25 cellular contexts compared by ENCODE assay signal in the genomic region with DNA sequence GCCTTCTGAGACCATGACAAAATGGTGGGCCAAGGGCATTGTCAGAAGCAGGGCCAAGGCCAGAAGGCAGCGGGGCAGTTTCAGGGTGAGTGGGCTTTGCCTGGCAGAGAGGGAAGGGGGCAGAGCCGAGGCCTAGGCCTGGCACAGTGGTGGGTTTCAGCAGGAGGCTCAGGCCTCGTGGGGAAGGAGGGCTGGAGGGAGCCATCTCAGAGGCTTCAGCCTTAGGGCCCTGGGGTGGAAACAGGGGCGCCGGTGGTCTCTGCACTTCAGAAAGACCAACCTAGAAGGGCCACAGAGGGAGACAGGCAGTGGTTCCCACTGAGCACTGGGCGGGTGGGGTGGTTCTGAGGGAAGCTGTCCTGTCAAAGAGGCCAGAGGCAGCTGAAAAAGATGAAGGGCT. TPM values are rescaled to one million over a fixed set of nuclear protein-coding genes. Genes with fewer than 3 reads are reported as not detected.
DNase-seq lines count a peak whose midpoint lies in the region; ATAC-seq and TF ChIP-seq lines count a peak whose summit lies in the region.
"Had no signal": no experiment of that assay in that cellular context is flagged by ENCODE, and none has a peak within 500 bp of the region (broad histone marks: within the 10 kb centered on the region; RNA-seq: fewer than 3 reads in every experiment).

No MANE protein-coding gene starts in this region.

- H3K27me3 Mint-ChIP-seq in activated naive CD4-positive, alpha-beta T cell treated with anti-CD3 and anti-CD28 coated beads, Interleukin-2, amount 10 ng/mL, durations not matched to agents 7 days and 5 days = peaks cover 30% of the 10 kb centered on the region

- H3K4me1 Mint-ChIP-seq in activated naive CD4-positive, alpha-beta T cell treated with anti-CD3 and anti-CD28 coated beads, Interleukin-2, amount 10 ng/mL, durations not matched to agents 7 days and 5 days = no peaks in the 10 kb centered on the region
- H3K4me1 Mint-ChIP-seq: CD14-positive monocyte; CD8-positive, alpha-beta memory T cell had no signal

- H3K27me3 ChIP-seq in right atrium auricular region = no peaks in the 10 kb centered on the region
- no peaks in the 10 kb centered on the region for H3K27me3 ChIP-seq in left lung
- H3K27me3 ChIP-seq in trophoblast cell (ENCODE audit: insufficient read depth, low read length) = no peaks in the 10 kb centered on the region
- H3K27me3 ChIP-seq: BE2C had no signal

- peak overlapping the region; percentile 25 for H2AK5ac ChIP-seq in trophoblast cell (ENCODE audit: low read length)

- H3K4ac ChIP-seq in trophoblast cell (ENCODE audit: low read depth, low read length) = no peak overlapping the region

- no peak overlapping the region for H3K23ac ChIP-seq in trophoblast cell (ENCODE audit: low read length)

- no peak overlapping the region for H3K18ac ChIP-seq in trophoblast cell (ENCODE audit: low read length)

- H3K9me3 Mint-ChIP-seq in activated naive CD4-positive, alpha-beta T cell treated with anti-CD3 and anti-CD28 coated beads, Interleukin-2, amount 10 ng/mL, durations not matched to agents 7 days and 5 days = no peaks in the 10 kb centered on the region
- H3K9me3 Mint-ChIP-seq: CD8-positive, alpha-beta memory T cell had no signal

- H3K27ac Mint-ChIP-seq in activated naive CD4-positive, alpha-beta T cell treated with anti-CD3 and anti-CD28 coated beads, Interleukin-2, amount 10 ng/mL, durations not matched to agents 7 days and 5 days = no peak overlapping the region
- H3K27ac Mint-ChIP-seq: CD14-positive monocyte; CD8-positive, alpha-beta memory T cell had no signal

- H2BK5ac ChIP-seq in trophoblast cell (ENCODE audit: low read depth, low read length, poor library complexity) = no peak overlapping the region

- DNase-seq in Right ventricle myocardium inferior (ENCODE audit: missing footprints) = peak; percentile 30
- no peak for DNase-seq in right atrium auricular region (ENCODE audit: low spot score)
- DNase-seq in RWPE1 (ENCODE audit: low spot score) = no peak
- DNase-seq in left lung = peak; percentile 13 to 37
- no peak for DNase-seq in trophoblast cell
- DNase-seq in GM13976 (ENCODE audit: low spot score) = no peak
- DNase-seq in activated naive CD4-positive, alpha-beta T cell treated with anti-CD3 and anti-CD28 coated beads, Interleukin-2, amount 10 ng/mL, durations not matched to agents 7 days and 5 days = no peak
- DNase-seq in activated CD8-positive, alpha-beta memory T cell treated with anti-CD3 and anti-CD28 coated beads for 24 hours = no peak
- DNase-seq: BE2C; Calu3; DMS79 treated with DMSO at 0.1 percent for 48 hours; GF-D8; H7; MM.1S; NCI-H2029; NCI-H446; NCI-H524 treated with DMSO at 0.1 percent for 48 hours; NCI-H82; NK-92 treated with Interleukin-12 subunit alpha and Interleukin-12 subunit beta, amount 100 ng/mL, for 24 hours; PC-3; SHP77 had no signal

- H2AFZ ChIP-seq in trophoblast cell (ENCODE audit: insufficient read depth, low read length, poor library complexity) = no peak overlapping the region

- H3K9me3 ChIP-seq in right atrium auricular region (no peaks in the 10 kb centered on the region), left lung (no peaks in the 10 kb centered on the region), trophoblast cell (ENCODE audit: insufficient read depth, low read depth, low read length) (no peaks in the 10 kb centered on the region)
- H3K9me3 ChIP-seq: BE2C had no signal

- no peak overlapping the region for H2BK120ac ChIP-seq in trophoblast cell (ENCODE audit: insufficient read depth, low read length, poor library complexity)

- ATAC-seq in Right ventricle myocardium inferior (no peak), left lung (no peak)
- ATAC-seq: PC-3 had no signal

- POLR2A ChIA-PET in RWPE1 (lab: Yijun Ruan, JAX; ENCODE audit: low non-redundant PET) = no interaction called here

- no peak overlapping the region for H3K4me3 ChIP-seq in right atrium auricular region
- no peak overlapping the region for H3K4me3 ChIP-seq in left lung
- no peak overlapping the region for H3K4me3 ChIP-seq in trophoblast cell (ENCODE audit: low read depth, low read length)

- CTCF ChIA-PET in RWPE1 (lab: Yijun Ruan, JAX) = no interaction called here
- CTCF ChIA-PET in activated naive CD4-positive, alpha-beta T cell treated with anti-CD3 and anti-CD28 coated beads, Interleukin-2, amount 10 ng/mL, durations not matched to agents 7 days and 5 days (lab: Charles Lee) = no interaction called here

- no peak overlapping the region for H4K8ac ChIP-seq in trophoblast cell (ENCODE audit: low read depth, low read length)

- H3K36me3 Mint-ChIP-seq in activated naive CD4-positive, alpha-beta T cell treated with anti-CD3 and anti-CD28 coated beads, Interleukin-2, amount 10 ng/mL, durations not matched to agents 7 days and 5 days = no peaks in the 10 kb centered on the region
- H3K36me3 Mint-ChIP-seq: CD14-positive monocyte had no signal

- H4K91ac ChIP-seq in trophoblast cell (ENCODE audit: low read depth, low read length) = peak overlapping the region; percentile 3

- no CpG with 5 or more reads among the region's 6 CpGs for WGBS in trophoblast cell (ENCODE audit: extremely low coverage, insufficient coverage, insufficient read length)

- H4K12ac ChIP-seq in trophoblast cell (ENCODE audit: low read depth, low read length) = no peak overlapping the region

- H3K14ac ChIP-seq in trophoblast cell (ENCODE audit: low read length) = peak overlapping the region; percentile 12

- H3K27ac ChIP-seq in right atrium auricular region (no peak overlapping the region), RWPE1 (peak overlapping the region; percentile 42), left lung (no peak overlapping the region), trophoblast cell (ENCODE audit: low read depth, low read length) (no peak overlapping the region)
- H3K27ac ChIP-seq: 22Rv1, KMS-11 had no signal

- intact Hi-C loops in Right ventricle myocardium inferior (cut with DNase I) (no loop called here), left lung (cut with DNase I) (no loop called here)

- H3K36me3 ChIP-seq in right atrium auricular region = no peaks in the 10 kb centered on the region
- H3K36me3 ChIP-seq in left lung = no peaks in the 10 kb centered on the region
- no peaks in the 10 kb centered on the region for H3K36me3 ChIP-seq in trophoblast cell (ENCODE audit: control insufficient read depth in 1 of 2, insufficient read depth in 2 of 2, low read length in 2 of 2)
- H3K36me3 ChIP-seq: BE2C had no signal

- no peak overlapping the region for H3K4me3 Mint-ChIP-seq in activated naive CD4-positive, alpha-beta T cell treated with anti-CD3 and anti-CD28 coated beads, Interleukin-2, amount 10 ng/mL, durations not matched to agents 7 days and 5 days
- H3K4me3 Mint-ChIP-seq: CD14-positive monocyte; CD8-positive, alpha-beta memory T cell had no signal

- H3K9ac ChIP-seq in trophoblast cell (ENCODE audit: low read length) = no peak overlapping the region
- H3K9ac ChIP-seq: KMS-11 had no signal

- H3K4me2 ChIP-seq in trophoblast cell (ENCODE audit: low read length) = no peak overlapping the region
- H3K4me2 ChIP-seq: KMS-11 had no signal

- in situ Hi-C loops in GM13976 (cut with MboI; ENCODE audit: low sequenced_read_pairs, unreplicated experiment) = no loop called here

- H3K4me1 ChIP-seq in right atrium auricular region (no peaks in the 10 kb centered on the region), left lung (no peaks in the 10 kb centered on the region), trophoblast cell (ENCODE audit: control insufficient read depth in 1 of 2, insufficient read depth in 2 of 2, low read length in 2 of 2) (peaks cover 19 to 28% of the 10 kb centered on the region in 2 experiments)
- H3K4me1 ChIP-seq: BE2C had no signal

- peaks cover 2% of the 10 kb centered on the region for H3K79me2 ChIP-seq in trophoblast cell (ENCODE audit: control insufficient read depth, insufficient read depth, low read length, poor library complexity)

- H3K79me1 ChIP-seq in trophoblast cell (ENCODE audit: low read length) = peaks cover 31% of the 10 kb centered on the region

- H2BK12ac ChIP-seq in trophoblast cell (ENCODE audit: low read length) = peak overlapping the region; percentile 34

- no peak for TF ChIP-seq CTCF in right atrium auricular region (IDR thresholded peaks at IDR 0.05)
- no peak for TF ChIP-seq CTCF in RWPE1 (conservative IDR thresholded peaks at IDR 0.05; ENCODE audit: low read depth)
- no peak for TF ChIP-seq CTCF in left lung (IDR thresholded peaks at IDR 0.05)
- TF ChIP-seq CTCF in GM13976 (IDR thresholded peaks at IDR 0.05; ENCODE audit: borderline replicate concordance, control extremely low read depth, extremely low read depth, insufficient read depth, missing control alignments) = no peak

RNA-seq across cellular contexts. Expression of a gene that starts 58.0 kb away (rescaled TPM):
- total RNA-seq in Right ventricle myocardium inferior (12.0 TPM), right atrium auricular region (10 to 100 TPM; 55.1 to 98.1 TPM), left lung (10 to 100 TPM; 43.3 to 46.3 TPM)
- polyA plus RNA-seq in trophoblast cell (2013) = 108 and 116 TPM in 2 replicates

Comparison
In these comparisons a context has a peak if more than half of its experiments do, and no peak if none do; other contexts are left out.
1. DNase-seq: peak in Right ventricle myocardium inferior (single experiment) and left lung (2 of 2); none in right atrium auricular region (single experiment), RWPE1 (single experiment), trophoblast cell (0 of 2), GM13976 (single experiment), activated naive CD4-positive, alpha-beta T cell treated with anti-CD3 and anti-CD28 coated beads, Interleukin-2, amount 10 ng/mL, durations not matched to agents 7 days and 5 days (single experiment) and activated CD8-positive, alpha-beta memory T cell treated with anti-CD3 and anti-CD28 coated beads for 24 hours (single experiment).